ENCODE assay signal across 20 cellular contexts in the genomic region with DNA sequence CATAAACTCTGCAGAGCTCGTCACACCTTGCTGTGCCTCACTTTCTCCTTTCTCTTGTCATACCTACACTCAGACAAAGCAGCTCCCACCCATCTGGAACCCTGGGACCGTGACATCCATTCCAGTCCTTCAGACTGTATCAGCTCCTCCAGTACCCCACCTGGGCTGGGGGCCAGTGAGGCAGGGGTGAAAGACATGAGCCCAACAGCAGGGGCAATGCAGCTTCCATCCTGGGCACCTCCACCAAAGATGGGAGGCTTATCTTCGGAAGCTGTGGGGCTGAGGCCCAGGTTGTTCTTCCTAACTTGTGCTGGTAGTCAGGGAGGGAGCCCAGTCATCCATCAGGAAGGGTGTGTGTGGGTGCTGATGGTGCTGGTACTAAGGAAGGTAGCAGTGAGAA.
"Had no signal": no experiment of that assay in that cellular context is flagged by ENCODE, and none has a peak within 500 bp of the region (broad histone marks: within the 10 kb centered on the region; RNA-seq: fewer than 3 reads in every experiment).

No MANE protein-coding gene starts in this region.

- H3K27ac Mint-ChIP-seq: effector memory CD8-positive, alpha-beta T cell; memory B cell; stimulated activated naive B cell treated with anti-CD40 and anti-IgM and Interleukin-4, amounts not matched to agents 10 μg/mL and 1 μg/mL and 100 μg/mL, for 72 hours had no signal

- ATAC-seq: effector memory CD8-positive, alpha-beta T cell; gastroesophageal sphincter; lower lobe of right lung; stimulated activated naive B cell treated with anti-CD40 and anti-IgM and Interleukin-4, amounts not matched to agents 10 μg/mL and 1 μg/mL and 100 μg/mL, for 72 hours; stimulated activated naive CD8-positive, alpha-beta T cell treated with anti-CD3 and anti-CD28 coated beads, Interleukin-15, amount 100 ng/mL, for 72 hours had no signal

- H3K27me3 Mint-ChIP-seq: effector memory CD8-positive, alpha-beta T cell; memory B cell; stimulated activated naive B cell treated with anti-CD40 and anti-IgM and Interleukin-4, amounts not matched to agents 10 μg/mL and 1 μg/mL and 100 μg/mL, for 72 hours; stimulated activated naive CD8-positive, alpha-beta T cell treated with anti-CD3 and anti-CD28 coated beads, Interleukin-15, amount 100 ng/mL, for 72 hours had no signal

- H3K4me3 ChIP-seq: esophagus squamous epithelium, gastroesophageal sphincter, left ventricle myocardium inferior, lower lobe of right lung, right atrium auricular region, sigmoid colon, skin epidermis, thoracic aorta, transverse colon had no signal

- H3K4me1 ChIP-seq: esophagus squamous epithelium, gastroesophageal sphincter, lower lobe of right lung had no signal

- H3K4me3 Mint-ChIP-seq: effector memory CD8-positive, alpha-beta T cell; memory B cell; nephron; stimulated activated naive B cell treated with anti-CD40 and anti-IgM and Interleukin-4, amounts not matched to agents 10 μg/mL and 1 μg/mL and 100 μg/mL, for 72 hours; stimulated activated naive CD8-positive, alpha-beta T cell treated with anti-CD3 and anti-CD28 coated beads, Interleukin-15, amount 100 ng/mL, for 72 hours had no signal

- H3K36me3 ChIP-seq: sigmoid colon, thoracic aorta, transverse colon had no signal

- H3K27ac ChIP-seq: esophagus squamous epithelium, gastroesophageal sphincter, left ventricle myocardium inferior, lower lobe of right lung, right atrium auricular region, sigmoid colon, skin epidermis, thoracic aorta, transverse colon had no signal

- FAIRE-seq: keratinocyte had no signal

- H3K27me3 ChIP-seq: esophagus squamous epithelium, gastroesophageal sphincter, right atrium auricular region, sigmoid colon, transverse colon had no signal

- H3K4me1 Mint-ChIP-seq: memory B cell; stimulated activated naive B cell treated with anti-CD40 and anti-IgM and Interleukin-4, amounts not matched to agents 10 μg/mL and 1 μg/mL and 100 μg/mL, for 72 hours had no signal

- DNase-seq: effector memory CD8-positive, alpha-beta T cell; esophagus squamous epithelium; foreskin fibroblast; glutamatergic neuron; left ventricle myocardium inferior; lower lobe of right lung; midbrain; sigmoid colon; stimulated activated CD4-positive, alpha-beta T cell treated with anti-CD3 and anti-CD28 coated beads, Interleukin-2, amount 100 ng/mL, for 24 hours; stimulated activated CD4-positive, alpha-beta T cell treated with anti-CD3 and anti-CD28 coated beads, Interleukin-4, amount 100 ng/mL, for 4 hours; stimulated activated naive B cell treated with anti-CD40 and anti-IgM and Interleukin-4, amounts not matched to agents 10 μg/mL and 1 μg/mL and 100 μg/mL, for 72 hours; stimulated activated naive CD8-positive, alpha-beta T cell treated with anti-CD3 and anti-CD28 coated beads, Interleukin-15, amount 100 ng/mL, for 72 hours; transverse colon had no signal
